Comparison of ENCODE assay signal across 1 cellular context in the genomic region with DNA sequence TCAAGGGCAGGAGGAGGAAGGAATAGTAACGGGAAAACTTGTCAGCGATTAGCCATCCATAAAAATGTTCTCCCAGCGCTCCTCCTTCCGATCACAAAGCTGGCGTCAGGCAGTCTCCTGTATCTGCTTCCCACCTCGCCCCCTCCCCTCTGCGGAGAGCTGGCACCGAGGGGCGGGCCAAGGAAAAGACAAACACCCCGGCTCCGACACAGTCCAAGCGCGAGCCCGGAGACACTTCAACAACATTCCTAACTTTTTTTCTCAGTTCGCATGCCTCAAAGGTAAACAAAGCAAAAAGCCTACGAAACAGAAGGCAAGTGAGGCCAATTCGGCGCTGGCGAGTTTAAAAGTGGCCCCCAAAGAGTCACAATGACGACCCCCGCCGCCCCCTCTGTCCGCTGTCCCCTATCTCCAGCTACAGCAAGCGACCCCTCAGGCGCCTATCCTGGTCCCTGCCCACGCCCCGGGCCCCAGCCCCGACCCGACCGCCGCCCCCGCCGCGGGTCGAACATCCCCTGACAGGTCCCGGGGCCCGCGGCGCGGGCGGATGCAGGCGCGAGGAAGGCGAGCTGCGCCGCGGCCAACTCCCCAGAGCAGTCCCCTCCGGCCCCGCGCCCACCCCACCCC.
TF ChIP-seq lines count a peak whose summit lies in the region.

No MANE protein-coding gene starts in this region.

TF ChIP-seq in HepG2, 621 proteins besides CTCF, POLR2A, EP300 and RAD21 (continued from another document and continues in another):
- TF ChIP-seq, protein P1, sequence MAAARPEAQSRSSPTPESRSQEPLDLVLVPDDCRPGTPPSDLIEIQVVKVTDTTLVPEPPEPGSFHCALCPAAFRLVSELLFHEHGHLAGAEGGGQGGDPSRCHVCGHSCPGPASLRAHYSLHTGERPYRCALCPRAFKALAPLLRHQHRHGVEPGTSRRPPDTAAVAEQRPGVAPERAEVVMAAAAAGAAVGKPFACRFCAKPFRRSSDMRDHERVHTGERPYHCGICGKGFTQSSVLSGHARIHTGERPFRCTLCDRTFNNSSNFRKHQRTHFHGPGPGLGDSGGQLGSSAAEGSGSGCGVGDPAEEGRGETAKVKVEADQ (CRISPR knock-in tag; IDR thresholded peaks at IDR 0.05; ENCODE audit: borderline replicate concordance): no peak
- TF ChIP-seq SUZ12 (IDR thresholded peaks at IDR 0.05; ENCODE audit: low read depth, low read length): no peak
- TF ChIP-seq JUNB (CRISPR knock-in tag; IDR thresholded peaks at IDR 0.05; ENCODE audit: borderline replicate concordance): no peak
- TF ChIP-seq, protein P2, sequence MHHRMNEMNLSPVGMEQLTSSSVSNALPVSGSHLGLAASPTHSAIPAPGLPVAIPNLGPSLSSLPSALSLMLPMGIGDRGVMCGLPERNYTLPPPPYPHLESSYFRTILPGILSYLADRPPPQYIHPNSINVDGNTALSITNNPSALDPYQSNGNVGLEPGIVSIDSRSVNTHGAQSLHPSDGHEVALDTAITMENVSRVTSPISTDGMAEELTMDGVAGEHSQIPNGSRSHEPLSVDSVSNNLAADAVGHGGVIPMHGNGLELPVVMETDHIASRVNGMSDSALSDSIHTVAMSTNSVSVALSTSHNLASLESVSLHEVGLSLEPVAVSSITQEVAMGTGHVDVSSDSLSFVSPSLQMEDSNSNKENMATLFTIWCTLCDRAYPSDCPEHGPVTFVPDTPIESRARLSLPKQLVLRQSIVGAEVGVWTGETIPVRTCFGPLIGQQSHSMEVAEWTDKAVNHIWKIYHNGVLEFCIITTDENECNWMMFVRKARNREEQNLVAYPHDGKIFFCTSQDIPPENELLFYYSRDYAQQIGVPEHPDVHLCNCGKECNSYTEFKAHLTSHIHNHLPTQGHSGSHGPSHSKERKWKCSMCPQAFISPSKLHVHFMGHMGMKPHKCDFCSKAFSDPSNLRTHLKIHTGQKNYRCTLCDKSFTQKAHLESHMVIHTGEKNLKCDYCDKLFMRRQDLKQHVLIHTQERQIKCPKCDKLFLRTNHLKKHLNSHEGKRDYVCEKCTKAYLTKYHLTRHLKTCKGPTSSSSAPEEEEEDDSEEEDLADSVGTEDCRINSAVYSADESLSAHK (CRISPR knock-in tag; IDR thresholded peaks at IDR 0.05; ENCODE audit: borderline replicate concordance): no peak
- TF ChIP-seq ZNF616 (CRISPR knock-in tag; IDR thresholded peaks at IDR 0.05; ENCODE audit: low read depth): no peak
- no peak for TF ChIP-seq ZNF841 (CRISPR knock-in tag; IDR thresholded peaks at IDR 0.05; ENCODE audit: borderline replicate concordance)
- no peak for TF ChIP-seq NFYB (CRISPR knock-in tag; IDR thresholded peaks at IDR 0.05)
- TF ChIP-seq, protein P3, sequence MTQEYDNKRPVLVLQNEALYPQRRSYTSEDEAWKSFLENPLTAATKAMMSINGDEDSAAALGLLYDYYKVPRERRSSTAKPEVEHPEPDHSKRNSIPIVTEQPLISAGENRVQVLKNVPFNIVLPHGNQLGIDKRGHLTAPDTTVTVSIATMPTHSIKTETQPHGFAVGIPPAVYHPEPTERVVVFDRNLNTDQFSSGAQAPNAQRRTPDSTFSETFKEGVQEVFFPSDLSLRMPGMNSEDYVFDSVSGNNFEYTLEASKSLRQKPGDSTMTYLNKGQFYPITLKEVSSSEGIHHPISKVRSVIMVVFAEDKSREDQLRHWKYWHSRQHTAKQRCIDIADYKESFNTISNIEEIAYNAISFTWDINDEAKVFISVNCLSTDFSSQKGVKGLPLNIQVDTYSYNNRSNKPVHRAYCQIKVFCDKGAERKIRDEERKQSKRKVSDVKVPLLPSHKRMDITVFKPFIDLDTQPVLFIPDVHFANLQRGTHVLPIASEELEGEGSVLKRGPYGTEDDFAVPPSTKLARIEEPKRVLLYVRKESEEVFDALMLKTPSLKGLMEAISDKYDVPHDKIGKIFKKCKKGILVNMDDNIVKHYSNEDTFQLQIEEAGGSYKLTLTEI (CRISPR knock-in tag; conservative IDR thresholded peaks at IDR 0.05): no peak
- no peak for TF ChIP-seq ZFP90 (CRISPR knock-in tag; IDR thresholded peaks at IDR 0.05; ENCODE audit: borderline replicate concordance)
- TF ChIP-seq MBNL3 (CRISPR knock-in tag; conservative IDR thresholded peaks at IDR 0.05): no peak
- no peak for TF ChIP-seq BORCS8-MEF2B (CRISPR knock-in tag; IDR thresholded peaks at IDR 0.05)
- TF ChIP-seq TARDBP (CRISPR knock-in tag; IDR thresholded peaks at IDR 0.05): no peak
- TF ChIP-seq JDP2 (CRISPR knock-in tag; IDR thresholded peaks at IDR 0.05; ENCODE audit: borderline replicate concordance): no peak
- no peak for TF ChIP-seq TBX3 (IDR thresholded peaks at IDR 0.05; ENCODE audit: borderline replicate concordance)
- TF ChIP-seq ETV6 (CRISPR knock-in tag; conservative IDR thresholded peaks at IDR 0.05): no peak
- no peak for TF ChIP-seq ZFP1 (CRISPR knock-in tag; IDR thresholded peaks at IDR 0.05)
- TF ChIP-seq, protein P4, sequence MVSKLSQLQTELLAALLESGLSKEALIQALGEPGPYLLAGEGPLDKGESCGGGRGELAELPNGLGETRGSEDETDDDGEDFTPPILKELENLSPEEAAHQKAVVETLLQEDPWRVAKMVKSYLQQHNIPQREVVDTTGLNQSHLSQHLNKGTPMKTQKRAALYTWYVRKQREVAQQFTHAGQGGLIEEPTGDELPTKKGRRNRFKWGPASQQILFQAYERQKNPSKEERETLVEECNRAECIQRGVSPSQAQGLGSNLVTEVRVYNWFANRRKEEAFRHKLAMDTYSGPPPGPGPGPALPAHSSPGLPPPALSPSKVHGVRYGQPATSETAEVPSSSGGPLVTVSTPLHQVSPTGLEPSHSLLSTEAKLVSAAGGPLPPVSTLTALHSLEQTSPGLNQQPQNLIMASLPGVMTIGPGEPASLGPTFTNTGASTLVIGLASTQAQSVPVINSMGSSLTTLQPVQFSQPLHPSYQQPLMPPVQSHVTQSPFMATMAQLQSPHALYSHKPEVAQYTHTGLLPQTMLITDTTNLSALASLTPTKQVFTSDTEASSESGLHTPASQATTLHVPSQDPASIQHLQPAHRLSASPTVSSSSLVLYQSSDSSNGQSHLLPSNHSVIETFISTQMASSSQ (IDR thresholded peaks at IDR 0.05; ENCODE audit: low read depth): no peak
- TF ChIP-seq, protein P4 (CRISPR knock-in tag; IDR thresholded peaks at IDR 0.05; ENCODE audit: borderline replicate concordance): no peak
- TF ChIP-seq NKX3-1 (CRISPR knock-in tag; IDR thresholded peaks at IDR 0.05): no peak
- TF ChIP-seq DR1 (CRISPR knock-in tag; IDR thresholded peaks at IDR 0.05): no peak
- TF ChIP-seq ZSCAN30 (CRISPR knock-in tag; IDR thresholded peaks at IDR 0.05): no peak
- no peak for TF ChIP-seq MED13 (CRISPR knock-in tag; IDR thresholded peaks at IDR 0.05)
- TF ChIP-seq CREM (IDR thresholded peaks at IDR 0.05): no peak
- TF ChIP-seq CREM (CRISPR knock-in tag; IDR thresholded peaks at IDR 0.05): no peak
- no peak for TF ChIP-seq ZNF839 (CRISPR knock-in tag; IDR thresholded peaks at IDR 0.05; ENCODE audit: borderline replicate concordance)
- no peak for TF ChIP-seq HNRNPLL (IDR thresholded peaks at IDR 0.05; ENCODE audit: low read depth, low read length, poor library complexity, severe bottlenecking)
- no peak for TF ChIP-seq ATRX (CRISPR knock-in tag; IDR thresholded peaks at IDR 0.05; ENCODE audit: borderline replicate concordance)
- 0 out of 2 replicates have a peak, but pooled peaks have one; percentile 48 for TF ChIP-seq ZFP37 (CRISPR knock-in tag; IDR thresholded peaks at IDR 0.05; ENCODE audit: borderline replicate concordance)
- TF ChIP-seq ZNF282 (IDR thresholded peaks at IDR 0.05; ENCODE audit: partially characterized antibody): no peak
- TF ChIP-seq, protein P5, sequence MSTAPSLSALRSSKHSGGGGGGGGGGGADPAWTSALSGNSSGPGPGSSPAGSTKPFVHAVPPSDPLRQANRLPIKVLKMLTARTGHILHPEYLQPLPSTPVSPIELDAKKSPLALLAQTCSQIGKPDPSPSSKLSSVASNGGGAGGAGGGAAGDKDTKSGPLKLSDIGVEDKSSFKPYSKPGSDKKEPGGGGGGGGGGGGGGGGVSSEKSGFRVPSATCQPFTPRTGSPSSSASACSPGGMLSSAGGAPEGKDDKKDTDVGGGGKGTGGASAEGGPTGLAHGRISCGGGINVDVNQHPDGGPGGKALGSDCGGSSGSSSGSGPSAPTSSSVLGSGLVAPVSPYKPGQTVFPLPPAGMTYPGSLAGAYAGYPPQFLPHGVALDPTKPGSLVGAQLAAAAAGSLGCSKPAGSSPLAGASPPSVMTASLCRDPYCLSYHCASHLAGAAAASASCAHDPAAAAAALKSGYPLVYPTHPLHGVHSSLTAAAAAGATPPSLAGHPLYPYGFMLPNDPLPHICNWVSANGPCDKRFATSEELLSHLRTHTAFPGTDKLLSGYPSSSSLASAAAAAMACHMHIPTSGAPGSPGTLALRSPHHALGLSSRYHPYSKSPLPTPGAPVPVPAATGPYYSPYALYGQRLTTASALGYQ (CRISPR knock-in tag; IDR thresholded peaks at IDR 0.05): no peak
- no peak for TF ChIP-seq ZUFSP (CRISPR knock-in tag; IDR thresholded peaks at IDR 0.05; ENCODE audit: borderline replicate concordance)
- TF ChIP-seq BHLHE40 (IDR thresholded peaks at IDR 0.05; ENCODE audit: low read length): no peak
- no peak for TF ChIP-seq SOX13 (IDR thresholded peaks at IDR 0.05)
- TF ChIP-seq SOX13 (CRISPR knock-in tag; conservative IDR thresholded peaks at IDR 0.05 in 1 of 2, IDR thresholded peaks at IDR 0.05 in 1 of 2): no peak
- no peak for TF ChIP-seq ZNF44 (CRISPR knock-in tag; IDR thresholded peaks at IDR 0.05)
- TF ChIP-seq HNF4G (IDR thresholded peaks at IDR 0.05; ENCODE audit: borderline replicate concordance, low read depth, low read length): no peak
- no peak for TF ChIP-seq HNF4G (CRISPR knock-in tag; IDR thresholded peaks at IDR 0.05; ENCODE audit: borderline replicate concordance, low read depth)
- peak; percentile 50; the same call in 1 of the 2 replicates for TF ChIP-seq FOXA3 (CRISPR knock-in tag; IDR thresholded peaks at IDR 0.05)
- no peak for TF ChIP-seq SNAPC2 (CRISPR knock-in tag; IDR thresholded peaks at IDR 0.05)
- TF ChIP-seq HOXA3 (CRISPR knock-in tag; IDR thresholded peaks at IDR 0.05): peak; percentile 34; the same call in 1 of the 2 replicates
- no peak for TF ChIP-seq ZNF232 (CRISPR knock-in tag; IDR thresholded peaks at IDR 0.05; ENCODE audit: borderline replicate concordance)
- TF ChIP-seq ZNF24 (IDR thresholded peaks at IDR 0.05): no peak
- no peak for TF ChIP-seq EZH2 (conservative IDR thresholded peaks at IDR 0.05; ENCODE audit: low read depth, low read length)
- TF ChIP-seq SMARCE1 (IDR thresholded peaks at IDR 0.05; ENCODE audit: borderline replicate concordance): no peak
- TF ChIP-seq, protein P6, sequence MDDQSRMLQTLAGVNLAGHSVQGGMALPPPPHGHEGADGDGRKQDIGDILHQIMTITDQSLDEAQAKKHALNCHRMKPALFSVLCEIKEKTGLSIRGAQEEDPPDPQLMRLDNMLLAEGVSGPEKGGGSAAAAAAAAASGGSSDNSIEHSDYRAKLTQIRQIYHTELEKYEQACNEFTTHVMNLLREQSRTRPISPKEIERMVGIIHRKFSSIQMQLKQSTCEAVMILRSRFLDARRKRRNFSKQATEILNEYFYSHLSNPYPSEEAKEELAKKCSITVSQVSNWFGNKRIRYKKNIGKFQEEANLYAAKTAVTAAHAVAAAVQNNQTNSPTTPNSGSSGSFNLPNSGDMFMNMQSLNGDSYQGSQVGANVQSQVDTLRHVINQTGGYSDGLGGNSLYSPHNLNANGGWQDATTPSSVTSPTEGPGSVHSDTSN (CRISPR knock-in tag; IDR thresholded peaks at IDR 0.05; ENCODE audit: borderline replicate concordance): no peak
- TF ChIP-seq ETV5 (CRISPR knock-in tag; IDR thresholded peaks at IDR 0.05; ENCODE audit: borderline replicate concordance): no peak
- TF ChIP-seq TAF1 (CRISPR knock-in tag; IDR thresholded peaks at IDR 0.05): peak; percentile 55
- no peak for TF ChIP-seq TMF1 (CRISPR knock-in tag; IDR thresholded peaks at IDR 0.05; ENCODE audit: low read depth)
- TF ChIP-seq ZFAT (CRISPR knock-in tag; conservative IDR thresholded peaks at IDR 0.05): no peak
- no peak for TF ChIP-seq ZNF253 (CRISPR knock-in tag; IDR thresholded peaks at IDR 0.05; ENCODE audit: borderline replicate concordance)
- no peak for TF ChIP-seq ZNF589 (CRISPR knock-in tag; conservative IDR thresholded peaks at IDR 0.05)
- TF ChIP-seq HOXA5 (CRISPR knock-in tag; IDR thresholded peaks at IDR 0.05): no peak
- TF ChIP-seq, protein P7, sequence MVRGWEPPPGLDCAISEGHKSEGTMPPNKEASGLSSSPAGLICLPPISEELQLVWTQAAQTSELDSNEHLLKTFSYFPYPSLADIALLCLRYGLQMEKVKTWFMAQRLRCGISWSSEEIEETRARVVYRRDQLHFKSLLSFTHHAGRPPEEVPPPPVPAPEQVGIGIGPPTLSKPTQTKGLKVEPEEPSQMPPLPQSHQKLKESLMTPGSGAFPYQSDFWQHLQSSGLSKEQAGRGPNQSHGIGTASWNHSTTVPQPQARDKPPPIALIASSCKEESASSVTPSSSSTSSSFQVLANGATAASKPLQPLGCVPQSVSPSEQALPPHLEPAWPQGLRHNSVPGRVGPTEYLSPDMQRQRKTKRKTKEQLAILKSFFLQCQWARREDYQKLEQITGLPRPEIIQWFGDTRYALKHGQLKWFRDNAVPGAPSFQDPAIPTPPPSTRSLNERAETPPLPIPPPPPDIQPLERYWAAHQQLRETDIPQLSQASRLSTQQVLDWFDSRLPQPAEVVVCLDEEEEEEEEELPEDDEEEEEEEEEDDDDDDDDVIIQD (CRISPR knock-in tag; IDR thresholded peaks at IDR 0.05; ENCODE audit: low read depth): no peak
- no peak for TF ChIP-seq RAD51 (IDR thresholded peaks at IDR 0.05; ENCODE audit: borderline replicate concordance)
- TF ChIP-seq MAZ (IDR thresholded peaks at IDR 0.05; ENCODE audit: borderline replicate concordance, low read depth, low read length): no peak
- no peak for TF ChIP-seq MAZ (CRISPR knock-in tag; IDR thresholded peaks at IDR 0.05; ENCODE audit: low read depth)
